8 cellular contexts compared by ENCODE assay signal in genomic region chr1:1033009-1033587, GRCh38. TPM values are rescaled to one million over a fixed set of nuclear protein-coding genes. Genes with fewer than 3 reads are reported as not detected.
DNase-seq lines count a peak whose midpoint lies in the region; ATAC-seq and TF ChIP-seq lines count a peak whose summit lies in the region.

No MANE protein-coding gene starts in this region.

- H3K79me1 ChIP-seq in IMR-90 (ENCODE audit: low read depth in 1 of 2, low read length in 2 of 2): peaks cover 13 to 46% of the 10 kb centered on the region in 2 experiments

- peak; percentile 99 for DNase-seq in COLO668 (lab: John Stamatoyannopoulos, UW; ENCODE audit: unreplicated experiment)
- DNase-seq in IMR-90: peak; percentile 63
- DNase-seq in RWPE2 (ENCODE audit: low spot score): no peak
- DNase-seq in activated naive CD4-positive, alpha-beta T cell treated with anti-CD3 and anti-CD28 coated beads for 36 hours: peak; percentile 97
- peak; percentile 80 for DNase-seq in Right ventricle myocardium superior
- peak; percentile 70 for DNase-seq in pons (ENCODE audit: low spot score)
- peak; percentile 91 for DNase-seq in upper lobe of right lung

- no peak overlapping the region for H3K4ac ChIP-seq in IMR-90 (ENCODE audit: low read depth, low read length)

- POLR2A ChIA-PET in IMR-90 (lab: Charles Lee; ENCODE audit: unreplicated experiment): no interaction called here

- H3K36me3 Mint-ChIP-seq in activated naive CD4-positive, alpha-beta T cell treated with anti-CD3 and anti-CD28 coated beads for 36 hours (ENCODE audit: low read depth): no peaks in the 10 kb centered on the region

- dilution Hi-C loops in IMR-90 (cut with HindIII; ENCODE audit: low sequenced_read_pairs, unreplicated experiment): no loop called here

- BruUV-seq in IMR-90 (replicated peaks; lab: Mats Ljungman, UMichigan): no TSS peak

- TF ChIP-seq POLR2A in IMR-90 (IDR thresholded peaks at IDR 0.05; ENCODE audit: low read depth, low read length): no peak

- no peak overlapping the region for H2BK120ac ChIP-seq in IMR-90 (ENCODE audit: low read depth, low read length)

- H3K36me3 ChIP-seq in IMR-90 (ENCODE audit: control insufficient read depth, insufficient read depth, low read length): peaks cover 13% of the 10 kb centered on the region
- H3K36me3 ChIP-seq in RWPE2 (ENCODE audit: low read depth): peaks cover 24% of the 10 kb centered on the region
- H3K36me3 ChIP-seq in upper lobe of right lung: no peaks in the 10 kb centered on the region

- H3K27me3 ChIP-seq in IMR-90 (ENCODE audit: control insufficient read depth, insufficient read depth, low read length) (no peaks in the 10 kb centered on the region), RWPE2 (ENCODE audit: insufficient read depth, poor library complexity, severe bottlenecking) (no peaks in the 10 kb centered on the region), upper lobe of right lung (peaks cover 4% of the 10 kb centered on the region)

- H3K9me3 Mint-ChIP-seq in activated naive CD4-positive, alpha-beta T cell treated with anti-CD3 and anti-CD28 coated beads for 36 hours: no peaks in the 10 kb centered on the region

- H3K9ac ChIP-seq in IMR-90 (ENCODE audit: low read depth, low read length): no peak overlapping the region

- peak overlapping the region; percentile 45 for H3K4me3 Mint-ChIP-seq in activated naive CD4-positive, alpha-beta T cell treated with anti-CD3 and anti-CD28 coated beads for 36 hours

- no peaks in the 10 kb centered on the region for H3K9me3 ChIP-seq in IMR-90 (ENCODE audit: control insufficient read depth, insufficient read depth, low read length)
- H3K9me3 ChIP-seq in RWPE2 (ENCODE audit: severe bottlenecking): no peaks in the 10 kb centered on the region
- no peaks in the 10 kb centered on the region for H3K9me3 ChIP-seq in upper lobe of right lung

- no peak overlapping the region for H3K14ac ChIP-seq in IMR-90 (replicated peaks; ENCODE audit: low read depth, low read length)

- peak; percentile 78 for TF ChIP-seq RAD21 in IMR-90 (IDR thresholded peaks at IDR 0.05; ENCODE audit: low read length)

- no peak overlapping the region for H2AK5ac ChIP-seq in IMR-90 (ENCODE audit: low read depth, low read length)

- H3K4me1 Mint-ChIP-seq in activated naive CD4-positive, alpha-beta T cell treated with anti-CD3 and anti-CD28 coated beads for 36 hours (ENCODE audit: low read depth): peaks cover 9% of the 10 kb centered on the region

- no peak overlapping the region for H3K18ac ChIP-seq in IMR-90 (ENCODE audit: low read depth, low read length)

- intact Hi-C loops in IMR-90 (cut with micrococcal nuclease) (loop anchor here (5.0 kb wide), 1 partner anchor 84 kb away; the partner anchor contains the start of gene C1orf159), Right ventricle myocardium superior (cut with DNase I) (no loop called here), upper lobe of right lung (cut with DNase I) (no loop called here)
- intact Hi-C loops in activated naive CD4-positive, alpha-beta T cell treated with anti-CD3 and anti-CD28 coated beads for 36 hours (cut with micrococcal nuclease): loop anchor here (1.0 to 10.0 kb wide), 8 partner anchors 20 to 339 kb away; partner anchors contain the start of genes B3GALT6, C1orf159, ISG15 and PUSL1

- H3K23ac ChIP-seq in IMR-90 (ENCODE audit: low read depth, low read length): no peak overlapping the region

- 0 out of 2 replicates have a peak, but pooled peaks cover under 1% of the 10 kb centered on the region for H3K9me1 ChIP-seq in IMR-90 (ENCODE audit: insufficient read depth, low read length)

- WGBS in IMR-90 (ENCODE audit: extremely low coverage in 2 of 2, insufficient read length in 1 of 2), 2 experiments: 11% methylated on average over 38 of the region's 73 CpGs; no CpG with 5 or more reads in 1 of the 2 experiments

- H3K27ac ChIP-seq in IMR-90 (ENCODE audit: insufficient read depth, low read length) (no peak overlapping the region), RWPE2 (ENCODE audit: poor library complexity, severe bottlenecking) (no peak overlapping the region), upper lobe of right lung (no peak overlapping the region)

- in situ Hi-C loops in IMR-90 (cut with MboI; ENCODE audit: low sequenced_read_pairs): no loop called here

- H4K5ac ChIP-seq in IMR-90 (ENCODE audit: low read depth, low read length): no peak overlapping the region

- CTCF ChIA-PET in IMR-90 (lab: Yijun Ruan, JAX): no interaction called here
- CTCF ChIA-PET in activated naive CD4-positive, alpha-beta T cell treated with anti-CD3 and anti-CD28 coated beads for 36 hours (lab: Charles Lee): interaction anchor here (0.6 to 2.4 kb wide), 7 partner anchors 10 to 431 kb away, joined by 3 to 19 read pairs (median 5); no protein-coding TSS in a partner anchor

- peaks cover 9% of the 10 kb centered on the region for H3K27me3 Mint-ChIP-seq in activated naive CD4-positive, alpha-beta T cell treated with anti-CD3 and anti-CD28 coated beads for 36 hours (ENCODE audit: low read depth)

- H4K91ac ChIP-seq in IMR-90 (ENCODE audit: insufficient read depth, low read depth, low read length): no peak overlapping the region

- peaks cover 68% of the 10 kb centered on the region for H4K20me1 ChIP-seq in IMR-90 (ENCODE audit: insufficient read depth, low read length)

- peak overlapping the region; percentile 80 for H2AFZ ChIP-seq in IMR-90 (replicated peaks; ENCODE audit: low read length, poor library complexity)

- H3K4me2 ChIP-seq in IMR-90 (ENCODE audit: low read depth, low read length): peak overlapping the region; percentile 10; the same call in 1 of the 2 replicates

- no peak overlapping the region for H4K8ac ChIP-seq in IMR-90 (ENCODE audit: low read depth in 2 of 2, low read length in 2 of 2)

- ATAC-seq in GM21381 (IDR thresholded peaks at IDR 0.05; ENCODE audit: unreplicated experiment) (peak; percentile 83), IMR-90 (ENCODE audit: low read depth) (peak; percentile 93), RWPE2 (ENCODE audit: low read depth) (peak; percentile 8; the same call in 1 of the 3 replicates), Right ventricle myocardium superior (ENCODE audit: poor library complexity) (peak; percentile 88), upper lobe of right lung (peak; percentile 89)

- H2BK5ac ChIP-seq in IMR-90 (ENCODE audit: low read depth, low read length, poor library complexity, severe bottlenecking): no peak overlapping the region

- no peak overlapping the region for H2BK20ac ChIP-seq in IMR-90 (ENCODE audit: low read depth, low read length)

- H3K4me1 ChIP-seq in IMR-90 (ENCODE audit: control insufficient read depth, insufficient read depth, low read length): peaks cover 5% of the 10 kb centered on the region; the same call in 1 of the 2 replicates
- H3K4me1 ChIP-seq in RWPE2 (ENCODE audit: insufficient read depth, poor library complexity, severe bottlenecking): no peaks in the 10 kb centered on the region
- H3K4me1 ChIP-seq in upper lobe of right lung: peaks cover 7% of the 10 kb centered on the region

- H3K56ac ChIP-seq in IMR-90 (ENCODE audit: extremely low read depth, insufficient read depth, low read length): no peak overlapping the region

- H3K4me3 ChIP-seq in IMR-90 (ENCODE audit: insufficient read depth, low read depth, low read length) (no peak overlapping the region), RWPE2 (ENCODE audit: severe bottlenecking) (no peak overlapping the region), upper lobe of right lung (peak overlapping the region; percentile 44)

- no peak overlapping the region for H3K27ac Mint-ChIP-seq in activated naive CD4-positive, alpha-beta T cell treated with anti-CD3 and anti-CD28 coated beads for 36 hours

- peak overlapping the region; percentile 72 for H2AK9ac ChIP-seq in IMR-90 (replicated peaks; ENCODE audit: low read depth, low read length, poor library complexity)

- TF ChIP-seq CTCF in IMR-90 (conservative IDR thresholded peaks at IDR 0.05; ENCODE audit: low read depth, low read length) (peak; percentile 76), RWPE2 (IDR thresholded peaks at IDR 0.05; ENCODE audit: poor library complexity, severe bottlenecking) (peak; percentile 26), upper lobe of right lung (IDR thresholded peaks at IDR 0.05) (peak; percentile 65)

- H2BK15ac ChIP-seq in IMR-90 (ENCODE audit: low read depth, low read length): no peak overlapping the region

RNA-seq across cellular contexts. Expression of gene AGRN, which starts 13.2 kb away (rescaled TPM):
- total RNA-seq in IMR-90 (2012; rRNA removed): 8.1 and 11.4 TPM in 2 replicates
- 115 and 124 TPM in 2 replicates for polyA plus RNA-seq in IMR-90 (2012; rRNA removed)
- 128 and 199 TPM in 2 replicates for polyA plus RNA-seq in IMR-90 (2012; cell fraction: cytosol; rRNA removed)
- polyA plus RNA-seq in IMR-90 (2012; cell fraction: nucleus; rRNA removed; ENCODE audit: low replicate concordance): 291 and 688 TPM in 2 replicates
- 10 to 100 TPM; 30.5 to 35.1 TPM for total RNA-seq in activated naive CD4-positive, alpha-beta T cell treated with anti-CD3 and anti-CD28 coated beads for 36 hours
- total RNA-seq in Right ventricle myocardium superior: 12.8 TPM
- 135 TPM for total RNA-seq in upper lobe of right lung

RNA-seq across cellular contexts. Expression of gene ISG15, which starts 19.8 kb away (rescaled TPM):
- total RNA-seq in IMR-90 (2012; rRNA removed): 92.2 and 105 TPM in 2 replicates
- 99.1 and 138 TPM in 2 replicates for polyA plus RNA-seq in IMR-90 (2012; rRNA removed)
- 153 and 262 TPM in 2 replicates for polyA plus RNA-seq in IMR-90 (2012; cell fraction: cytosol; rRNA removed)
- 50.0 and 115 TPM in 2 replicates for polyA plus RNA-seq in IMR-90 (2012; cell fraction: nucleus; rRNA removed; ENCODE audit: low replicate concordance)
- total RNA-seq in activated naive CD4-positive, alpha-beta T cell treated with anti-CD3 and anti-CD28 coated beads for 36 hours: 100 to 1,000 TPM; 143 to 147 TPM
- 13.3 TPM for total RNA-seq in Right ventricle myocardium superior
- total RNA-seq in upper lobe of right lung: 93.6 TPM

RNA-seq across cellular contexts. Expression of gene HES4, which starts 33.2 kb away (rescaled TPM):
- total RNA-seq in IMR-90 (2012; rRNA removed): 1.4 and 3.1 TPM in 2 replicates
- 11.7 and 18.9 TPM in 2 replicates for polyA plus RNA-seq in IMR-90 (2012; rRNA removed)
- polyA plus RNA-seq in IMR-90 (2012; cell fraction: cytosol; rRNA removed): 21.4 and 27.9 TPM in 2 replicates
- 217 and 369 TPM in 2 replicates for polyA plus RNA-seq in IMR-90 (2012; cell fraction: nucleus; rRNA removed; ENCODE audit: low replicate concordance)
- 1 to 10 TPM; 4.1 to 4.7 TPM for total RNA-seq in activated naive CD4-positive, alpha-beta T cell treated with anti-CD3 and anti-CD28 coated beads for 36 hours
- 27.4 TPM for total RNA-seq in Right ventricle myocardium superior
- 26.8 TPM for total RNA-seq in upper lobe of right lung

RNA-seq across cellular contexts. Expression of gene RNF223, which starts 41.0 kb away (rescaled TPM):
- total RNA-seq in IMR-90 (2012; rRNA removed) (not detected in 2 replicates), Right ventricle myocardium superior (not detected), upper lobe of right lung (0.55 TPM)
- not detected in 2 replicates for polyA plus RNA-seq in IMR-90 (2012; rRNA removed)
- not detected in 2 replicates for polyA plus RNA-seq in IMR-90 (2012; cell fraction: cytosol; rRNA removed)
- polyA plus RNA-seq in IMR-90 (2012; cell fraction: nucleus; rRNA removed; ENCODE audit: low replicate concordance): not detected in 2 replicates
- total RNA-seq in activated naive CD4-positive, alpha-beta T cell treated with anti-CD3 and anti-CD28 coated beads for 36 hours: not detected

RNA-seq across cellular contexts. Expression of gene PERM1, which starts 51.2 kb away (rescaled TPM):
- not detected in 2 replicates for total RNA-seq in IMR-90 (2012; rRNA removed)
- not detected in 2 replicates for polyA plus RNA-seq in IMR-90 (2012; rRNA removed)
- not detected in 2 replicates for polyA plus RNA-seq in IMR-90 (2012; cell fraction: cytosol; rRNA removed)
- 0.02 and 0.03 TPM in 2 replicates for polyA plus RNA-seq in IMR-90 (2012; cell fraction: nucleus; rRNA removed; ENCODE audit: low replicate concordance)
- total RNA-seq in activated naive CD4-positive, alpha-beta T cell treated with anti-CD3 and anti-CD28 coated beads for 36 hours: not detected
- 170 TPM for total RNA-seq in Right ventricle myocardium superior
- total RNA-seq in upper lobe of right lung: 0.35 TPM

Comparison
In these comparisons a context has a peak if more than half of its experiments do, and no peak if none do; other contexts are left out.
1. ATAC-seq: peak in every context shown above with its lines; median percentile 93 in IMR-90; 89 in upper lobe of right lung; 88 in Right ventricle myocardium superior; 83 in GM21381; 8 in RWPE2.
2. CTCF ChIP-seq: peak in every context shown above with its lines; median percentile 76 in IMR-90; 65 in upper lobe of right lung; 26 in RWPE2.
3. intact Hi-C loops: an anchor here in IMR-90 (5.0 kb wide) and activated naive CD4-positive, alpha-beta T cell treated with anti-CD3 and anti-CD28 coated beads for 36 hours (1.0 to 10.0 kb wide); none called in Right ventricle myocardium superior and upper lobe of right lung.